In genomic region chr13:79913141-79913827, GRCh38 we compare ENCODE assay signal across 17 cellular contexts.
DNase-seq lines count a peak whose midpoint lies in the region; ATAC-seq, FAIRE-seq and TF ChIP-seq lines count a peak whose summit lies in the region.
"Had no signal": no experiment of that assay in that cellular context is flagged by ENCODE, and none has a peak within 500 bp of the region (broad histone marks: within the 10 kb centered on the region; RNA-seq: fewer than 3 reads in every experiment).

No MANE protein-coding gene starts in this region.

- H3K9ac ChIP-seq in endothelial cell of umbilical vein (replicated peaks; ENCODE audit: extremely low read depth, insufficient read depth, low read length): no peak overlapping the region
- no peak overlapping the region for H3K9ac ChIP-seq in neural cell (ENCODE audit: low read length)

- intact Hi-C loops in endothelial cell of umbilical vein (cut with micrococcal nuclease): no loop called here

- H3K4me2 ChIP-seq in endothelial cell of umbilical vein (ENCODE audit: insufficient read depth, low read length): peak overlapping the region; percentile 69
- peak overlapping the region; percentile 15 for H3K4me2 ChIP-seq in neural cell (ENCODE audit: low read length)

- dilution Hi-C loops in endothelial cell of umbilical vein (cut with MboI; ENCODE audit: extremely low pct_ligation_motif_present, low sequenced_read_pairs): no loop called here

- no peaks in the 10 kb centered on the region for H3K9me1 ChIP-seq in endothelial cell of umbilical vein (replicated peaks; ENCODE audit: control insufficient read depth, extremely low read depth, insufficient read depth, low read length)

- POLR2A ChIA-PET in HEK293 (lab: Yijun Ruan, JAX): no interaction called here
- POLR2A ChIA-PET in endothelial cell of umbilical vein (lab: Charles Lee): no interaction called here

- TF ChIP-seq RAD21 in neural cell (conservative IDR thresholded peaks at IDR 0.05): no peak

- TF ChIP-seq CTCF in HEK293 (tag by site-specific recombination; IDR thresholded peaks at IDR 0.05): no peak
- no peak for TF ChIP-seq CTCF in endothelial cell of umbilical vein (IDR thresholded peaks at IDR 0.05; ENCODE audit: extremely low read depth in 1 of 2, insufficient read depth in 1 of 2, low read depth in 1 of 2, low read length in 2 of 2)
- TF ChIP-seq CTCF in neural cell (IDR thresholded peaks at IDR 0.05; ENCODE audit: poor library complexity, severe bottlenecking): no peak

- H3K36me3 ChIP-seq in HEK293 (ENCODE audit: control insufficient read depth in 2 of 2, insufficient read depth in 1 of 2, low read length in 2 of 2) (no peaks in the 10 kb centered on the region), endothelial cell of umbilical vein (ENCODE audit: control insufficient read depth in 2 of 2, extremely low read depth in 1 of 2, insufficient read depth in 2 of 2, low read length in 2 of 2) (no peaks in the 10 kb centered on the region), neural cell (ENCODE audit: insufficient read depth, low read length) (no peaks in the 10 kb centered on the region), H7 (replicated peaks; ENCODE audit: control insufficient read depth, insufficient read depth, low read length) (no peaks in the 10 kb centered on the region)

- no TSS peak for BruUV-seq in endothelial cell of umbilical vein (replicated peaks; lab: Mats Ljungman, UMichigan)

- no peaks in the 10 kb centered on the region for H3K9me2 ChIP-seq in neural cell (ENCODE audit: insufficient read depth, low read length)

- CTCF ChIA-PET in HEK293 (lab: Yijun Ruan, JAX): no interaction called here
- CTCF ChIA-PET in endothelial cell of umbilical vein (lab: Charles Lee): interaction anchor here (1.5 kb wide), 1 partner anchor 23 kb away, joined by 4 read pairs; no protein-coding TSS in a partner anchor

- H4K20me1 ChIP-seq in endothelial cell of umbilical vein (replicated peaks; ENCODE audit: control insufficient read depth, extremely low read depth, insufficient read depth, low read length) (no peaks in the 10 kb centered on the region), neural cell (ENCODE audit: insufficient read depth) (no peaks in the 10 kb centered on the region)

- no peak overlapping the region for H3K27ac ChIP-seq in HEK293 (ENCODE audit: extremely low read depth, low read depth, low read length)
- H3K27ac ChIP-seq in endothelial cell of umbilical vein (ENCODE audit: insufficient read depth, low read depth, low read length): peak overlapping the region; percentile 39
- peak overlapping the region; percentile 17 for H3K27ac ChIP-seq in neural cell (ENCODE audit: low read length)
- H3K27ac ChIP-seq: 22Rv1, HL-60 had no signal

- FAIRE-seq in endothelial cell of umbilical vein (lab: Jason Lieb, UNC): no peak
- FAIRE-seq: GM12891, H54 had no signal

- H3K4me1 ChIP-seq in HEK293 (ENCODE audit: control insufficient read depth, insufficient read depth, low read length) (0 out of 2 replicates have a peak, but pooled peaks cover under 1% of the 10 kb centered on the region), endothelial cell of umbilical vein (ENCODE audit: control insufficient read depth, extremely low read depth, insufficient read depth, low read length) (peaks cover 21% of the 10 kb centered on the region)

- DNase-seq in NCI-H748 (lab: John Stamatoyannopoulos, UW; ENCODE audit: unreplicated experiment) (peak; percentile 7), NCI-H748 treated with DMSO at 0.1 percent for 48 hours (lab: John Stamatoyannopoulos, UW) (no peak), endothelial cell of umbilical vein (ENCODE audit: low read depth, low spot score) (peak; percentile 48), H7 (no peak)
- no peak for DNase-seq in stimulated activated CD4-positive, alpha-beta T cell treated with anti-CD3 and anti-CD28 coated beads, Interleukin-4, amount 100 ng/mL, for 1 hour
- DNase-seq: C1 segment of cervical spinal cord; Calu3; CD4-positive, alpha-beta T cell; DMS 273 treated with DMSO at 0.1 percent for 48 hours; HFFc6 had no signal

- TF ChIP-seq EP300 in neural cell (conservative IDR thresholded peaks at IDR 0.05; ENCODE audit: poor library complexity, severe bottlenecking): peak; percentile 65

- H2AFZ ChIP-seq in endothelial cell of umbilical vein (ENCODE audit: low read depth, low read length) (no peak overlapping the region), neural cell (ENCODE audit: low read depth, low read length) (no peak overlapping the region)

- no peak for ATAC-seq in GM21515 (IDR thresholded peaks at IDR 0.05; ENCODE audit: unreplicated experiment)

- H3K27me3 ChIP-seq in endothelial cell of umbilical vein (ENCODE audit: control insufficient read depth in 2 of 2, insufficient read depth in 2 of 2, low read length in 2 of 2) (no peaks in the 10 kb centered on the region), neural cell (ENCODE audit: insufficient read depth, low read depth, low read length) (no peaks in the 10 kb centered on the region), H7 (ENCODE audit: control insufficient read depth, insufficient read depth, low read length) (no peaks in the 10 kb centered on the region)

- no peaks in the 10 kb centered on the region for H3K79me2 ChIP-seq in endothelial cell of umbilical vein (ENCODE audit: control insufficient read depth, insufficient read depth, low read length)
- no peaks in the 10 kb centered on the region for H3K79me2 ChIP-seq in neural cell (replicated peaks; ENCODE audit: insufficient read depth, low read length)

- no peaks in the 10 kb centered on the region for H3K9me3 ChIP-seq in HEK293 (ENCODE audit: control insufficient read depth, insufficient read depth, low read depth, low read length)
- H3K9me3 ChIP-seq in endothelial cell of umbilical vein (replicated peaks; ENCODE audit: control insufficient read depth, insufficient read depth, low read length): no peaks in the 10 kb centered on the region
- H3K9me3 ChIP-seq in neural cell (ENCODE audit: low read length): no peaks in the 10 kb centered on the region

- no peak for TF ChIP-seq POLR2A in endothelial cell of umbilical vein (IDR thresholded peaks at IDR 0.05; ENCODE audit: low read depth, low read length)

- H3F3A ChIP-seq in neural cell (ENCODE audit: insufficient read depth, low read length, poor library complexity, severe bottlenecking): no peaks in the 10 kb centered on the region

- H3K4me3 ChIP-seq in HEK293 (ENCODE audit: low read depth, low read length): no peak overlapping the region
- no peak overlapping the region for H3K4me3 ChIP-seq in endothelial cell of umbilical vein (replicated peaks in 1 of 3; ENCODE audit: insufficient read depth in 1 of 3, low read depth in 1 of 3, low read length in 3 of 3)
- H3K4me3 ChIP-seq in neural cell (ENCODE audit: low read length): peak overlapping the region; percentile 10
- no peak overlapping the region for H3K4me3 ChIP-seq in H7 (ENCODE audit: insufficient read depth, low read depth, low read length)

TF ChIP-seq in HEK293, 187 proteins besides CTCF, POLR2A, EP300 and RAD21 (continues in another document):
- TF ChIP-seq ZSCAN5A (tag by site-specific recombination; IDR thresholded peaks at IDR 0.05) (no peak), ZNF580 (tag by site-specific recombination; IDR thresholded peaks at IDR 0.05) (no peak)

TF ChIP-seq in endothelial cell of umbilical vein, 7 proteins besides CTCF, POLR2A, EP300 and RAD21:
- TF ChIP-seq JUN (IDR thresholded peaks at IDR 0.05; ENCODE audit: borderline replicate concordance, insufficient read depth, insufficient read length, low read depth): peak; percentile 32
- TF ChIP-seq FOS (IDR thresholded peaks at IDR 0.05; ENCODE audit: borderline replicate concordance, insufficient read depth, low read length): peak; percentile 21
- no peak for TF ChIP-seq POLR2AphosphoS5 (IDR thresholded peaks at IDR 0.05; ENCODE audit: insufficient read depth, low read depth, low read length)
- TF ChIP-seq GATA2 (IDR thresholded peaks at IDR 0.05; ENCODE audit: insufficient read depth, insufficient read length, low read depth, low read length): peak; percentile 94
- TF ChIP-seq MAX (IDR thresholded peaks at IDR 0.05; ENCODE audit: insufficient read depth, insufficient read length): no peak
- TF ChIP-seq MYC (IDR thresholded peaks at IDR 0.05; ENCODE audit: low read depth, low read length): no peak
- no peak for TF ChIP-seq EZH2 (IDR thresholded peaks at IDR 0.05; ENCODE audit: borderline replicate concordance, low read depth, low read length, severe bottlenecking)

TF ChIP-seq in neural cell, 6 proteins besides CTCF, POLR2A, EP300 and RAD21:
- no peak for TF ChIP-seq SMC3 (conservative IDR thresholded peaks at IDR 0.05; ENCODE audit: poor library complexity)
- no peak for TF ChIP-seq REST (IDR thresholded peaks at IDR 0.05; ENCODE audit: borderline replicate concordance)
- no peak for TF ChIP-seq EZH2 (IDR thresholded peaks at IDR 0.05; ENCODE audit: borderline replicate concordance, insufficient read depth, low read length, poor library complexity, severe bottlenecking)
- peak; percentile 51 for TF ChIP-seq POLR2AphosphoS5 (IDR thresholded peaks at IDR 0.05)

Comparison
In these comparisons a context has a peak if more than half of its experiments do, and no peak if none do; other contexts are left out.
1. DNase-seq: peak in NCI-H748 (single experiment) and endothelial cell of umbilical vein (single experiment); none in NCI-H748 treated with DMSO at 0.1 percent for 48 hours (single experiment), H7 (single experiment) and stimulated activated CD4-positive, alpha-beta T cell treated with anti-CD3 and anti-CD28 coated beads, Interleukin-4, amount 100 ng/mL, for 1 hour (single experiment).